In genomic region chr11:10725114-10725906, GRCh38 we compare ENCODE assay signal across 1 cellular context.
TF ChIP-seq lines count a peak whose summit lies in the region.

No MANE protein-coding gene starts in this region.

TF ChIP-seq in WTC11, 78 proteins besides CTCF, POLR2A, EP300 and RAD21 (continued from another document):
- no peak for TF ChIP-seq PRDM15 (CRISPR knock-in tag; IDR thresholded peaks at IDR 0.05)
- TF ChIP-seq ATF1 (CRISPR knock-in tag; IDR thresholded peaks at IDR 0.05): no peak
- TF ChIP-seq ZNF671 (CRISPR knock-in tag; IDR thresholded peaks at IDR 0.05): no peak
- no peak for TF ChIP-seq OVOL2 (CRISPR knock-in tag; IDR thresholded peaks at IDR 0.05; ENCODE audit: borderline replicate concordance)
